10 cellular contexts compared by ENCODE assay signal in genomic region chr12:120263725-120264040, GRCh38. TPM values are rescaled to one million over a fixed set of nuclear protein-coding genes. Genes with fewer than 3 reads are reported as not detected.
DNase-seq lines count a peak whose midpoint lies in the region; ATAC-seq and TF ChIP-seq lines count a peak whose summit lies in the region.
"Had no signal": no experiment of that assay in that cellular context is flagged by ENCODE, and none has a peak within 500 bp of the region (broad histone marks: within the 10 kb centered on the region; RNA-seq: fewer than 3 reads in every experiment).

No MANE protein-coding gene starts in this region.

- peak overlapping the region; percentile 94 to 95 for H3K27ac ChIP-seq in testis

- H3K27me3 Mint-ChIP-seq in T-helper 2 cell treated with Interferon-gamma antibody and Interleukin-4, amounts not matched to agents 5 μg/mL and 100 μg/mL, for 36 hours (ENCODE audit: low read depth), result no peaks in the 10 kb centered on the region
- H3K27me3 Mint-ChIP-seq in MCF 10A (ENCODE audit: insufficient read depth, unreplicated experiment), result no peaks in the 10 kb centered on the region

- H3K4me3 ChIP-seq in lower leg skin (ENCODE audit: low read depth, poor library complexity, severe bottlenecking) (peak overlapping the region; percentile 73), testis (peak overlapping the region; percentile 94 to 95)

- H3K4me1 Mint-ChIP-seq in T-helper 2 cell treated with Interferon-gamma antibody and Interleukin-4, amounts not matched to agents 5 μg/mL and 100 μg/mL, for 36 hours (ENCODE audit: low read depth), result peaks cover 56% of the 10 kb centered on the region
- peaks cover 40% of the 10 kb centered on the region for H3K4me1 Mint-ChIP-seq in MCF 10A (ENCODE audit: insufficient read depth, unreplicated experiment)

- POLR2A ChIA-PET in MCF 10A (lab: Yijun Ruan, JAX), result interaction anchor here (0.7 to 21.6 kb wide), 9 partner anchors 14 to 271 kb away, joined by 3 to 549 read pairs (median 112); partner anchors contain the start of genes RNU4-1, RNU4-2 and RPLP0

- CTCF ChIA-PET in MCF 10A (lab: Yijun Ruan, JAX), result interaction anchor here (1.1 to 15.6 kb wide), 5 partner anchors 14 to 64 kb away, joined by 5 to 454 read pairs (median 90); partner anchors contain the start of gene RPLP0

- TF ChIP-seq POLR2A in lower leg skin (IDR thresholded peaks at IDR 0.05) (no peak), testis (IDR thresholded peaks at IDR 0.05) (no peak)

- intact Hi-C loops in MCF 10A (cut with micrococcal nuclease), result loop anchor here (1.0 to 10.0 kb wide), 2 partner anchors 81 to 149 kb away; partner anchors contain the start of gene RAB35
- intact Hi-C loops in lower leg skin (cut with DNase I; ENCODE audit: low total_unique reads), result loop anchor here (2.0 kb wide), 1 partner anchor 35 kb away; no protein-coding TSS in a partner anchor
- intact Hi-C loops in testis (cut with DNase I; ENCODE audit: low total_unique reads), result loop anchor here (2.0 kb wide), 1 partner anchor 31 kb away; no protein-coding TSS in a partner anchor

- ATAC-seq in HG02840 (IDR thresholded peaks at IDR 0.05; ENCODE audit: low FRiP score, unreplicated experiment) (no peak), GM18907 (IDR thresholded peaks at IDR 0.05; ENCODE audit: unreplicated experiment) (no peak)
- ATAC-seq: K562 had no signal

- DNase-seq in T-helper 2 cell treated with Interferon-gamma antibody and Interleukin-4, amounts not matched to agents 5 μg/mL and 100 μg/mL, for 36 hours (ENCODE audit: low spot score), result no peak
- DNase-seq in T-helper 2 cell (no peak), MCF 10A (ENCODE audit: unreplicated experiment) (no peak), lower leg skin (ENCODE audit: low spot score in 2 of 2) (no peak), testis (peak; percentile 42), DMS79 (lab: John Stamatoyannopoulos, UW) (no peak)
- DNase-seq: activated B cell treated with CpG ODN at 0.5 μM for 24 hours had no signal

- no peaks in the 10 kb centered on the region for H3K9me3 Mint-ChIP-seq in T-helper 2 cell treated with Interferon-gamma antibody and Interleukin-4, amounts not matched to agents 5 μg/mL and 100 μg/mL, for 36 hours
- H3K9me3 Mint-ChIP-seq in MCF 10A (ENCODE audit: unreplicated experiment), result no peaks in the 10 kb centered on the region
- H3K9me3 Mint-ChIP-seq: activated B cell treated with CpG ODN at 0.5 μM for 24 hours had no signal

- no peaks in the 10 kb centered on the region for H3K9me3 ChIP-seq in testis

- no TSS peak for BruUV-seq in MCF 10A (replicated peaks; lab: Mats Ljungman, UMichigan)

- peak overlapping the region; percentile 99 for H3K4me3 Mint-ChIP-seq in T-helper 2 cell treated with Interferon-gamma antibody and Interleukin-4, amounts not matched to agents 5 μg/mL and 100 μg/mL, for 36 hours
- H3K4me3 Mint-ChIP-seq in MCF 10A (ENCODE audit: unreplicated experiment), result peak overlapping the region; percentile 95

- peaks cover 44% of the 10 kb centered on the region for H3K4me1 ChIP-seq in testis

- TF ChIP-seq CTCF in MCF 10A (IDR thresholded peaks at IDR 0.05; ENCODE audit: unreplicated experiment) (no peak), lower leg skin (IDR thresholded peaks at IDR 0.05) (no peak), testis (IDR thresholded peaks at IDR 0.05) (no peak)

- H3K27ac Mint-ChIP-seq in T-helper 2 cell treated with Interferon-gamma antibody and Interleukin-4, amounts not matched to agents 5 μg/mL and 100 μg/mL, for 36 hours, result peak overlapping the region; percentile 49
- H3K27ac Mint-ChIP-seq in MCF 10A (ENCODE audit: low read depth, unreplicated experiment), result peak overlapping the region; percentile 94
- H3K27ac Mint-ChIP-seq: activated B cell treated with CpG ODN at 0.5 μM for 24 hours had no signal

- no peaks in the 10 kb centered on the region for H3K36me3 ChIP-seq in testis (ENCODE audit: low read depth, missing control alignments)

- peaks cover 51% of the 10 kb centered on the region for H3K36me3 Mint-ChIP-seq in T-helper 2 cell treated with Interferon-gamma antibody and Interleukin-4, amounts not matched to agents 5 μg/mL and 100 μg/mL, for 36 hours (ENCODE audit: low read depth)
- peaks cover 34% of the 10 kb centered on the region for H3K36me3 Mint-ChIP-seq in MCF 10A (ENCODE audit: insufficient read depth, unreplicated experiment)

- H3K27me3 ChIP-seq in testis, result no peaks in the 10 kb centered on the region

- WGBS in lower leg skin, 2 donors, result 6 to 19% methylated on average over 5 of the region's 5 CpGs
- 33 to 38% methylated on average over 5 of the region's 5 CpGs for WGBS in testis, 2 donors

RNA-seq across cellular contexts. Expression of gene PXN, which starts 1.8 kb away (rescaled TPM):
- total RNA-seq in MCF 10A (2022), result 216 and 256 TPM in 2 replicates
- 10 to 100 TPM; 36.3 to 54.0 (median 49.8) TPM for total RNA-seq in lower leg skin
- total RNA-seq in testis, result 10 to 100 TPM; 81.8 to 84.9 TPM
- 89.6 TPM for polyA plus RNA-seq in testis (ENCODE audit: insufficient read depth, low read depth, low replicate concordance)

RNA-seq across cellular contexts. Expression of gene RNU4-2, which starts 28.0 kb away (rescaled TPM):
- total RNA-seq in MCF 10A (2022) (2,753 and 3,369 TPM in 2 replicates), lower leg skin (under 1 TPM in 2 of 4 donors, not detected in 2; under 0.01 TPM), testis (under 1 TPM; under 0.01 TPM)
- not detected for polyA plus RNA-seq in testis (ENCODE audit: insufficient read depth, low read depth, low replicate concordance)
- polyA plus RNA-seq: K562 had no signal

RNA-seq across cellular contexts. Expression of gene RNU4-1, which starts 29.4 kb away (rescaled TPM):
- total RNA-seq in MCF 10A (2022) (1,764 and 2,069 TPM in 2 replicates), lower leg skin (under 1 TPM in 2 of 4 donors, not detected in 2; under 0.01 TPM), testis (under 1 TPM; under 0.01 TPM)
- not detected for polyA plus RNA-seq in testis (ENCODE audit: insufficient read depth, low read depth, low replicate concordance)

RNA-seq across cellular contexts. Expression of gene SIRT4, which starts 38.4 kb away (rescaled TPM):
- 0.61 TPM in 1 of 2 replicates, not detected in the other for total RNA-seq in MCF 10A (2022)
- total RNA-seq in lower leg skin, result 1 to 10 TPM in 3 of 4 donors, under 1 TPM in 1; 0.49 to 4.1 (median 2.8) TPM
- 1 to 10 TPM; 3.3 to 5.0 TPM for total RNA-seq in testis
- 10.0 TPM for polyA plus RNA-seq in testis (ENCODE audit: insufficient read depth, low read depth, low replicate concordance)

Comparison
In these comparisons a context has a peak if more than half of its experiments do, and no peak if none do; other contexts are left out.
1. RNA of gene RNU4-2, which starts 28.0 kb away (total RNA-seq): 2,753 to 3,369 TPM in MCF 10A; under 0.01 TPM in lower leg skin and under 0.01 TPM in testis; every median in the first group is over 1,000 times any median in the second.
2. RNA of gene RNU4-1, which starts 29.4 kb away (total RNA-seq): 1,764 to 2,069 TPM in MCF 10A; under 0.01 TPM in lower leg skin and under 0.01 TPM in testis; every median in the first group is over 1,000 times any median in the second.